Comparison of ENCODE assay signal across 2 cellular contexts in the genomic region with DNA sequence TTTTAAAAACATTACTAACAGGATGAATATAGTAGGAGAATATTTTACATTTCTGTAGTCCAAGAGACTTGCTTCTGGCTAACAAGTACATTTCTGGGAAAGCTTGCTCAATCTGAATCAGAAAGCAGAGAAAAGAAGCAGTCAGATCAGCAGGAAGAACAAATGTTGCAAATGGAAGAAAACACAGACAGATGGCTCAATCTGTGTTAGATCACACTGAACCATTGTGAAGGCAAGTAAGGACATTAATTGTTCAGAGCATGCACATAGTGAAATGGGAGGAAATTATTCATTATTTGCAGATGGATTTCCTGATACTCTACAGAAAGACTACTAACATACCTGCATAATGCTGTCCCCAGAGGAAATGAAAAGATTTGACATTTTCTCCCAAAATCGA.
TF ChIP-seq lines count a peak whose summit lies in the region.

No MANE protein-coding gene starts in this region.

TF ChIP-seq in SK-N-SH, 30 proteins besides CTCF, POLR2A, EP300 and RAD21 (continued from another document):
- TF ChIP-seq, protein P1, sequence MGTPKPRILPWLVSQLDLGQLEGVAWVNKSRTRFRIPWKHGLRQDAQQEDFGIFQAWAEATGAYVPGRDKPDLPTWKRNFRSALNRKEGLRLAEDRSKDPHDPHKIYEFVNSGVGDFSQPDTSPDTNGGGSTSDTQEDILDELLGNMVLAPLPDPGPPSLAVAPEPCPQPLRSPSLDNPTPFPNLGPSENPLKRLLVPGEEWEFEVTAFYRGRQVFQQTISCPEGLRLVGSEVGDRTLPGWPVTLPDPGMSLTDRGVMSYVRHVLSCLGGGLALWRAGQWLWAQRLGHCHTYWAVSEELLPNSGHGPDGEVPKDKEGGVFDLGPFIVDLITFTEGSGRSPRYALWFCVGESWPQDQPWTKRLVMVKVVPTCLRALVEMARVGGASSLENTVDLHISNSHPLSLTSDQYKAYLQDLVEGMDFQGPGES (IDR thresholded peaks at IDR 0.05; ENCODE audit: low read depth, low read length): no peak
- TF ChIP-seq, protein P2, sequence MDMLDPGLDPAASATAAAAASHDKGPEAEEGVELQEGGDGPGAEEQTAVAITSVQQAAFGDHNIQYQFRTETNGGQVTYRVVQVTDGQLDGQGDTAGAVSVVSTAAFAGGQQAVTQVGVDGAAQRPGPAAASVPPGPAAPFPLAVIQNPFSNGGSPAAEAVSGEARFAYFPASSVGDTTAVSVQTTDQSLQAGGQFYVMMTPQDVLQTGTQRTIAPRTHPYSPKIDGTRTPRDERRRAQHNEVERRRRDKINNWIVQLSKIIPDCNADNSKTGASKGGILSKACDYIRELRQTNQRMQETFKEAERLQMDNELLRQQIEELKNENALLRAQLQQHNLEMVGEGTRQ (IDR thresholded peaks at IDR 0.05; ENCODE audit: borderline replicate concordance, low read depth, low read length): no peak
- TF ChIP-seq RXRA (IDR thresholded peaks at IDR 0.05; ENCODE audit: borderline replicate concordance, low read depth) (no peak), ELF1 (IDR thresholded peaks at IDR 0.05) (no peak), RFX5 (IDR thresholded peaks at IDR 0.05; ENCODE audit: low read length) (no peak), NFIC (IDR thresholded peaks at IDR 0.05; ENCODE audit: borderline replicate concordance) (no peak), CHD2 (IDR thresholded peaks at IDR 0.05; ENCODE audit: low read length, partially characterized antibody) (no peak)

TF ChIP-seq in SK-N-SH treated with all-trans-retinoic acid at 6 μM for 48 hours, 23 proteins besides CTCF, POLR2A, EP300 and RAD21 (continued from another document):
- TF ChIP-seq, protein P3, sequence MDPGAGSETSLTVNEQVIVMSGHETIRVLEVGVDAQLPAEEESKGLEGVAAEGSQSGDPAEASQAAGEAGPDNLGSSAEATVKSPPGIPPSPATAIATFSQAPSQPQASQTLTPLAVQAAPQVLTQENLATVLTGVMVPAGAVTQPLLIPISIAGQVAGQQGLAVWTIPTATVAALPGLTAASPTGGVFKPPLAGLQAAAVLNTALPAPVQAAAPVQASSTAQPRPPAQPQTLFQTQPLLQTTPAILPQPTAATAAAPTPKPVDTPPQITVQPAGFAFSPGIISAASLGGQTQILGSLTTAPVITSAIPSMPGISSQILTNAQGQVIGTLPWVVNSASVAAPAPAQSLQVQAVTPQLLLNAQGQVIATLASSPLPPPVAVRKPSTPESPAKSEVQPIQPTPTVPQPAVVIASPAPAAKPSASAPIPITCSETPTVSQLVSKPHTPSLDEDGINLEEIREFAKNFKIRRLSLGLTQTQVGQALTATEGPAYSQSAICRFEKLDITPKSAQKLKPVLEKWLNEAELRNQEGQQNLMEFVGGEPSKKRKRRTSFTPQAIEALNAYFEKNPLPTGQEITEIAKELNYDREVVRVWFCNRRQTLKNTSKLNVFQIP (CRISPR knock-in tag; IDR thresholded peaks at IDR 0.05; ENCODE audit: borderline replicate concordance, low read depth): no peak
- TF ChIP-seq GLIS3 (CRISPR knock-in tag; IDR thresholded peaks at IDR 0.05) (no peak), BACH2 (CRISPR knock-in tag; IDR thresholded peaks at IDR 0.05; ENCODE audit: borderline replicate concordance) (no peak), TOX (CRISPR knock-in tag; IDR thresholded peaks at IDR 0.05; ENCODE audit: borderline replicate concordance) (no peak)
- TF ChIP-seq, protein P4, sequence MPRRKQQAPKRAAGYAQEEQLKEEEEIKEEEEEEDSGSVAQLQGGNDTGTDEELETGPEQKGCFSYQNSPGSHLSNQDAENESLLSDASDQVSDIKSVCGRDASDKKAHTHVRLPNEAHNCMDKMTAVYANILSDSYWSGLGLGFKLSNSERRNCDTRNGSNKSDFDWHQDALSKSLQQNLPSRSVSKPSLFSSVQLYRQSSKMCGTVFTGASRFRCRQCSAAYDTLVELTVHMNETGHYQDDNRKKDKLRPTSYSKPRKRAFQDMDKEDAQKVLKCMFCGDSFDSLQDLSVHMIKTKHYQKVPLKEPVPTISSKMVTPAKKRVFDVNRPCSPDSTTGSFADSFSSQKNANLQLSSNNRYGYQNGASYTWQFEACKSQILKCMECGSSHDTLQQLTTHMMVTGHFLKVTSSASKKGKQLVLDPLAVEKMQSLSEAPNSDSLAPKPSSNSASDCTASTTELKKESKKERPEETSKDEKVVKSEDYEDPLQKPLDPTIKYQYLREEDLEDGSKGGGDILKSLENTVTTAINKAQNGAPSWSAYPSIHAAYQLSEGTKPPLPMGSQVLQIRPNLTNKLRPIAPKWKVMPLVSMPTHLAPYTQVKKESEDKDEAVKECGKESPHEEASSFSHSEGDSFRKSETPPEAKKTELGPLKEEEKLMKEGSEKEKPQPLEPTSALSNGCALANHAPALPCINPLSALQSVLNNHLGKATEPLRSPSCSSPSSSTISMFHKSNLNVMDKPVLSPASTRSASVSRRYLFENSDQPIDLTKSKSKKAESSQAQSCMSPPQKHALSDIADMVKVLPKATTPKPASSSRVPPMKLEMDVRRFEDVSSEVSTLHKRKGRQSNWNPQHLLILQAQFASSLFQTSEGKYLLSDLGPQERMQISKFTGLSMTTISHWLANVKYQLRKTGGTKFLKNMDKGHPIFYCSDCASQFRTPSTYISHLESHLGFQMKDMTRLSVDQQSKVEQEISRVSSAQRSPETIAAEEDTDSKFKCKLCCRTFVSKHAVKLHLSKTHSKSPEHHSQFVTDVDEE (CRISPR knock-in tag; IDR thresholded peaks at IDR 0.05): no peak
